In the genomic region with DNA sequence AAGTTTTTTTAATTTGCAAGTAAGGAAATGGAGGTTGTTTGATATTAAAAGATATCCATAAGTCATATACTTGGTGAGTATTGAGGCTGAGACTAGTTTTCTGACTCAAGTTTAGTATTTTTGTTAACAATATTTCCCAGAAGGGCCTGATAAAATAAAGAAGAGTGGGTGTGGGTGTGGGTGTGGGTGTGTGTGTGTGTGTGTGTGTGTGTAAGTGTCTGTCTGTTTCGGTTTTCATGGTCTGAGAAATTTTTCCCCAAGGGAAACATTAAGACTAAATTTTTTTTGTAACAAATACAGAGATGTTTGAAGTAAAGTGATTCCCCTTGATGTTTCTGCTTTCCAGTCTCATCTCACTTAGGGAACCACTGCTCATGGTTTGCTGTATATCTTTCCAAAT, we compare ENCODE assay signal across 20 cellular contexts. TPM values are rescaled to one million over a fixed set of nuclear protein-coding genes. Genes with fewer than 3 reads are reported as not detected.
DNase-seq lines count a peak whose midpoint lies in the region; ATAC-seq lines count a peak whose summit lies in the region.
"Had no signal": no experiment of that assay in that cellular context is flagged by ENCODE, and none has a peak within 500 bp of the region (broad histone marks: within the 10 kb centered on the region; RNA-seq: fewer than 3 reads in every experiment).

No MANE protein-coding gene starts in this region.

- no peak for ATAC-seq in T-helper 17 cell
- ATAC-seq in effector memory CD8-positive, alpha-beta T cell (replicated peaks), result no peak
- ATAC-seq: heart right ventricle, left lung had no signal

- no peaks in the 10 kb centered on the region for H3K27me3 Mint-ChIP-seq in activated naive CD4-positive, alpha-beta T cell treated with anti-CD3 and anti-CD28 coated beads, Interleukin-2, amount 10 ng/mL, durations not matched to agents 7 days and 5 days
- no peaks in the 10 kb centered on the region for H3K27me3 Mint-ChIP-seq in T-helper 17 cell
- H3K27me3 Mint-ChIP-seq in effector memory CD8-positive, alpha-beta T cell, result no peaks in the 10 kb centered on the region

- peaks cover 2% of the 10 kb centered on the region for H3K9me3 Mint-ChIP-seq in activated naive CD4-positive, alpha-beta T cell treated with anti-CD3 and anti-CD28 coated beads, Interleukin-2, amount 10 ng/mL, durations not matched to agents 7 days and 5 days
- peaks cover 0 to 3% of the 10 kb centered on the region in 2 donors for H3K9me3 Mint-ChIP-seq in effector memory CD8-positive, alpha-beta T cell

- no peak overlapping the region for H3K27ac Mint-ChIP-seq in activated naive CD4-positive, alpha-beta T cell treated with anti-CD3 and anti-CD28 coated beads, Interleukin-2, amount 10 ng/mL, durations not matched to agents 7 days and 5 days
- H3K27ac Mint-ChIP-seq in T-helper 17 cell, result peak overlapping the region; percentile 67
- peak overlapping the region; percentile 22 to 70 for H3K27ac Mint-ChIP-seq in effector memory CD8-positive, alpha-beta T cell
- H3K27ac Mint-ChIP-seq: T-helper 1 cell treated with Interleukin-12 subunit alpha and Interleukin-12 subunit beta and Interleukin-4 antibody, amounts not matched to agents 30 μg/mL and 1 μg/mL, for 36 hours had no signal

- H3K4me1 Mint-ChIP-seq in activated naive CD4-positive, alpha-beta T cell treated with anti-CD3 and anti-CD28 coated beads, Interleukin-2, amount 10 ng/mL, durations not matched to agents 7 days and 5 days, result peaks cover 14% of the 10 kb centered on the region
- H3K4me1 Mint-ChIP-seq in T-helper 17 cell, result peaks cover 25% of the 10 kb centered on the region
- H3K4me1 Mint-ChIP-seq in effector memory CD8-positive, alpha-beta T cell (ENCODE audit: low read depth in 2 of 2), result peaks cover 18 to 49% of the 10 kb centered on the region in 2 donors

- in situ Hi-C loops in KBM-7 (cut with MboI; ENCODE audit: low pct_unique_long_range_greater_than_20kb, low sequenced_read_pairs), result no loop called here

- H3K4me3 ChIP-seq in skeletal muscle cell (ENCODE audit: low read depth, low read length), result no peak overlapping the region
- H3K4me3 ChIP-seq: breast epithelium, heart right ventricle, left lung, sigmoid colon, thoracic aorta, vagina had no signal

- H3K36me3 Mint-ChIP-seq in activated naive CD4-positive, alpha-beta T cell treated with anti-CD3 and anti-CD28 coated beads, Interleukin-2, amount 10 ng/mL, durations not matched to agents 7 days and 5 days, result peaks cover 44% of the 10 kb centered on the region
- peaks cover 3% of the 10 kb centered on the region for H3K36me3 Mint-ChIP-seq in T-helper 17 cell (ENCODE audit: low read depth)
- H3K36me3 Mint-ChIP-seq in effector memory CD8-positive, alpha-beta T cell (ENCODE audit: insufficient read depth), result peaks cover 61% of the 10 kb centered on the region

- CTCF ChIA-PET in activated naive CD4-positive, alpha-beta T cell treated with anti-CD3 and anti-CD28 coated beads, Interleukin-2, amount 10 ng/mL, durations not matched to agents 7 days and 5 days (lab: Charles Lee), result no interaction called here

- H3K4me3 Mint-ChIP-seq in activated naive CD4-positive, alpha-beta T cell treated with anti-CD3 and anti-CD28 coated beads, Interleukin-2, amount 10 ng/mL, durations not matched to agents 7 days and 5 days, result no peak overlapping the region
- H3K4me3 Mint-ChIP-seq in T-helper 17 cell, result peak overlapping the region; percentile 33
- H3K4me3 Mint-ChIP-seq in effector memory CD8-positive, alpha-beta T cell, result peak overlapping the region in 1 of 2 donors; percentile 58
- H3K4me3 Mint-ChIP-seq: T-helper 1 cell treated with Interleukin-12 subunit alpha and Interleukin-12 subunit beta and Interleukin-4 antibody, amounts not matched to agents 30 μg/mL and 1 μg/mL, for 36 hours had no signal

- peak; percentile 15 for DNase-seq in activated naive CD4-positive, alpha-beta T cell treated with anti-CD3 and anti-CD28 coated beads, Interleukin-2, amount 50 U/mL, for 16 hours
- no peak for DNase-seq in activated naive CD4-positive, alpha-beta T cell treated with anti-CD3 and anti-CD28 coated beads, Interleukin-2, amount 10 ng/mL, durations not matched to agents 7 days and 5 days
- DNase-seq in T-helper 17 cell (no peak), skeletal muscle cell (ENCODE audit: low read depth) (peak; percentile 9), KBM-7 (no peak), activated gamma-delta T cell treated with Interleukin-2 at 50 U/mL for 16 hours (no peak)
- no peak for DNase-seq in effector memory CD8-positive, alpha-beta T cell
- no peak for DNase-seq in stimulated activated naive CD4-positive, alpha-beta T cell treated with Interleukin-2 at 50 U/mL for 16 hours (lab: John Stamatoyannopoulos, UW)
- DNase-seq: amniotic stem cell; HCEC 1CT; heart right ventricle; left lung; MM.1S; NCI-H1436 treated with DMSO at 0.1 percent for 48 hours; NK-92 treated with Interleukin-12 subunit alpha and Interleukin-12 subunit beta, amount 100 ng/mL, for 24 hours; sigmoid colon had no signal

- no peaks in the 10 kb centered on the region for H3K9me3 ChIP-seq in T-helper 17 cell (ENCODE audit: control insufficient read depth, low read length, poor library complexity, severe bottlenecking)
- H3K9me3 ChIP-seq: breast epithelium, left lung, sigmoid colon, thoracic aorta, vagina had no signal

RNA-seq across cellular contexts. Expression of a gene that starts 36.5 kb away (rescaled TPM):
- total RNA-seq in T-helper 17 cell, result 10 to 100 TPM; 72.7 to 82.7 TPM

Comparison
In these comparisons a context has a peak if more than half of its experiments do, and no peak if none do; other contexts are left out.
1. DNase-seq: peak in activated naive CD4-positive, alpha-beta T cell treated with anti-CD3 and anti-CD28 coated beads, Interleukin-2, amount 50 U/mL, for 16 hours (single experiment) and skeletal muscle cell (single experiment); none in activated naive CD4-positive, alpha-beta T cell treated with anti-CD3 and anti-CD28 coated beads, Interleukin-2, amount 10 ng/mL, durations not matched to agents 7 days and 5 days (single experiment), T-helper 17 cell (0 of 3), effector memory CD8-positive, alpha-beta T cell (0 of 3), KBM-7 (single experiment), activated gamma-delta T cell treated with Interleukin-2 at 50 U/mL for 16 hours (single experiment) and stimulated activated naive CD4-positive, alpha-beta T cell treated with Interleukin-2 at 50 U/mL for 16 hours (single experiment).